1 cellular context compared by ENCODE assay signal in genomic region chr14:93072659-93073365, GRCh38.
TF ChIP-seq lines count a peak whose summit lies in the region.

No MANE protein-coding gene starts in this region.

TF ChIP-seq in GM12878, 131 proteins besides CTCF, POLR2A, EP300 and RAD21 (continued from another document and continues in another):
- no peak for TF ChIP-seq E2F8 (IDR thresholded peaks at IDR 0.05; ENCODE audit: low read depth, partially characterized antibody)
- TF ChIP-seq SMARCA5 (IDR thresholded peaks at IDR 0.05): peak; percentile 75
- TF ChIP-seq HDAC2 (IDR thresholded peaks at IDR 0.05): no peak
- TF ChIP-seq ZZZ3 (IDR thresholded peaks at IDR 0.05; ENCODE audit: control insufficient read depth, insufficient read length, low read depth): no peak
- no peak for TF ChIP-seq E2F4 (IDR thresholded peaks at IDR 0.05; ENCODE audit: low read depth, low read length)
- no peak for TF ChIP-seq FOXM1 (IDR thresholded peaks at IDR 0.05; ENCODE audit: low read depth, low read length)
- no peak for TF ChIP-seq ZBTB4 (CRISPR knock-in tag; IDR thresholded peaks at IDR 0.05)
- TF ChIP-seq KAT2A (conservative IDR thresholded peaks at IDR 0.05; ENCODE audit: control insufficient read depth, low read depth, low read length): no peak
- TF ChIP-seq ATF2 (IDR thresholded peaks at IDR 0.05; ENCODE audit: low read length): 0 out of 2 replicates have a peak, but pooled peaks have one; percentile 36
- no peak for TF ChIP-seq NRF1 (conservative IDR thresholded peaks at IDR 0.05; ENCODE audit: low read depth, low read length)
- TF ChIP-seq PML (IDR thresholded peaks at IDR 0.05; ENCODE audit: low read length): no peak
- no peak for TF ChIP-seq KDM1A (IDR thresholded peaks at IDR 0.05; ENCODE audit: borderline replicate concordance)
- TF ChIP-seq BRCA1 (IDR thresholded peaks at IDR 0.05; ENCODE audit: low read depth, low read length): no peak
- TF ChIP-seq CHD2 (IDR thresholded peaks at IDR 0.05; ENCODE audit: borderline replicate concordance, low read depth, low read length): no peak
- no peak for TF ChIP-seq TBL1XR1 (IDR thresholded peaks at IDR 0.05; ENCODE audit: low read depth, low read length)
- TF ChIP-seq RFX5 (IDR thresholded peaks at IDR 0.05; ENCODE audit: low read depth, low read length): no peak
- TF ChIP-seq RAD51 (IDR thresholded peaks at IDR 0.05): peak; percentile 62
- TF ChIP-seq ZNF24 (IDR thresholded peaks at IDR 0.05): 0 out of 2 replicates have a peak, but pooled peaks have one; percentile 40
- no peak for TF ChIP-seq PRDM15 (CRISPR knock-in tag; IDR thresholded peaks at IDR 0.05)
- no peak for TF ChIP-seq NFYA (IDR thresholded peaks at IDR 0.05; ENCODE audit: borderline replicate concordance, low read depth, low read length)
- TF ChIP-seq NR2C1 (IDR thresholded peaks at IDR 0.05): peak; percentile 65
- TF ChIP-seq SMC3 (IDR thresholded peaks at IDR 0.05; ENCODE audit: borderline replicate concordance, low read length): no peak
- no peak for TF ChIP-seq KLF5 (IDR thresholded peaks at IDR 0.05; ENCODE audit: partially characterized antibody)
- no peak for TF ChIP-seq SP1 (IDR thresholded peaks at IDR 0.05; ENCODE audit: low read depth, low read length)
- TF ChIP-seq GATAD2B (conservative IDR thresholded peaks at IDR 0.05; ENCODE audit: low read depth): peak; percentile 46; the same call in 1 of the 2 replicates
- TF ChIP-seq MLLT1 (IDR thresholded peaks at IDR 0.05): peak; percentile 96
- TF ChIP-seq YY1 (IDR thresholded peaks at IDR 0.05; ENCODE audit: low read depth, low read length): 0 out of 2 replicates have a peak, but pooled peaks have one; percentile 7
- no peak for TF ChIP-seq MXI1 (IDR thresholded peaks at IDR 0.05; ENCODE audit: low read depth, low read length)
- no peak for TF ChIP-seq EZH2 (IDR thresholded peaks at IDR 0.05; ENCODE audit: borderline replicate concordance, control insufficient read depth, low read depth, low read length)
- no peak for TF ChIP-seq JUNB (IDR thresholded peaks at IDR 0.05)
- TF ChIP-seq ETV6 (conservative IDR thresholded peaks at IDR 0.05 in 1 of 2, IDR thresholded peaks at IDR 0.05 in 1 of 2; ENCODE audit: borderline replicate concordance in 1 of 2, low read depth in 1 of 2): no peak
- no peak for TF ChIP-seq CUX1 (IDR thresholded peaks at IDR 0.05; ENCODE audit: insufficient replicate concordance, low read depth, low read length)
- TF ChIP-seq NFXL1 (IDR thresholded peaks at IDR 0.05; ENCODE audit: borderline replicate concordance): no peak
- peak; percentile 69 for TF ChIP-seq IKZF1 (conservative IDR thresholded peaks at IDR 0.05)
- TF ChIP-seq CEBPB (IDR thresholded peaks at IDR 0.05; ENCODE audit: borderline replicate concordance in 1 of 2, low read depth in 2 of 2, low read length in 2 of 2): no peak
- no peak for TF ChIP-seq EGR1 (IDR thresholded peaks at IDR 0.05; ENCODE audit: borderline replicate concordance in 1 of 2, low read depth in 2 of 2, low read length in 2 of 2)
- TF ChIP-seq DPF2 (IDR thresholded peaks at IDR 0.05): peak; percentile 70
- no peak for TF ChIP-seq MTA3 (IDR thresholded peaks at IDR 0.05; ENCODE audit: borderline replicate concordance, low read length)
- no peak for TF ChIP-seq ZSCAN29 (IDR thresholded peaks at IDR 0.05)
